Comparison of ENCODE assay signal across 8 cellular contexts in genomic region chrX:136251042-136251991, GRCh38. TPM values are rescaled to one million over a fixed set of nuclear protein-coding genes. Genes with fewer than 3 reads are reported as not detected.
DNase-seq lines count a peak whose midpoint lies in the region; ATAC-seq and TF ChIP-seq lines count a peak whose summit lies in the region.

Gene MAP7D3 (minus strand): TSS chrX:136251400. CDS start chrX:136251358, 42 bp downstream.

- DNase-seq in AG09309 (ENCODE audit: low read depth) (no peak), NT2/D1 (ENCODE audit: low read depth, low spot score) (no peak), activated T-cell treated with anti-CD3 and anti-CD28 coated beads for 48 hours (ENCODE audit: low read depth) (peak; percentile 55), esophagus muscularis mucosa (ENCODE audit: extremely low spot score) (no peak)
- peak; percentile 54 to 74 (median 66) for DNase-seq in naive thymus-derived CD4-positive, alpha-beta T cell
- DNase-seq in stimulated activated naive CD4-positive, alpha-beta T cell treated with Interleukin-2 at 50 U/mL for 16 hours (lab: John Stamatoyannopoulos, UW) = peak; percentile 60

- peaks cover 0 to 2% (median 0%) of the 10 kb centered on the region in 5 donors for H3K36me3 Mint-ChIP-seq in naive thymus-derived CD4-positive, alpha-beta T cell

- TF ChIP-seq CTCF in AG09309 (IDR thresholded peaks at IDR 0.05; ENCODE audit: control insufficient read depth, insufficient read depth, low read depth, low read length, missing control alignments) (no peak), esophagus muscularis mucosa (IDR thresholded peaks at IDR 0.05) (no peak)

- H3K9me3 ChIP-seq in NT2/D1 (ENCODE audit: insufficient read depth, low read length) = no peaks in the 10 kb centered on the region
- no peaks in the 10 kb centered on the region for H3K9me3 ChIP-seq in esophagus muscularis mucosa
- H3K9me3 ChIP-seq in naive thymus-derived CD4-positive, alpha-beta T cell (ENCODE audit: control insufficient read depth in 2 of 3, low read length in 3 of 3) = no peaks in the 10 kb centered on the region

- intact Hi-C loops in esophagus muscularis mucosa (cut with DNase I) = loop anchor here (5.0 kb wide), 1 partner anchor 39 kb away; no protein-coding TSS in a partner anchor
- intact Hi-C loops in naive thymus-derived CD4-positive, alpha-beta T cell (cut with micrococcal nuclease) = loop anchor here (1.0 to 5.0 kb wide), 9 partner anchors 17 to 731 kb away; partner anchors contain the start of genes HTATSF1 (in 1 of the 2), INTS6L (in 1 of the 2) and MMGT1 (in 1 of the 2)

- CTCF ChIA-PET in naive thymus-derived CD4-positive, alpha-beta T cell (lab: Charles Lee) = no interaction called here

- no peak for TF ChIP-seq EP300 in esophagus muscularis mucosa (IDR thresholded peaks at IDR 0.05)

- H3K27me3 ChIP-seq in NT2/D1 (ENCODE audit: insufficient read depth, insufficient read length) (no peaks in the 10 kb centered on the region), esophagus muscularis mucosa (peaks cover 0 to 4% (median 0%) of the 10 kb centered on the region in 4 donors)
- H3K27me3 ChIP-seq in naive thymus-derived CD4-positive, alpha-beta T cell (ENCODE audit: control insufficient read depth in 2 of 2, insufficient read depth in 2 of 2, low read length in 2 of 2) = no peaks in the 10 kb centered on the region

- H3K9ac ChIP-seq in NT2/D1 (ENCODE audit: insufficient read length, low read depth) = peak within 1 kb of the TSS; percentile 72

- POLR2A ChIA-PET in naive thymus-derived CD4-positive, alpha-beta T cell (lab: Charles Lee) = no interaction called here

- no peaks in the 10 kb centered on the region for H3K36me3 ChIP-seq in NT2/D1 (ENCODE audit: insufficient read depth, insufficient read length, low read length)
- H3K36me3 ChIP-seq in esophagus muscularis mucosa = no peaks in the 10 kb centered on the region
- no peaks in the 10 kb centered on the region for H3K36me3 ChIP-seq in naive thymus-derived CD4-positive, alpha-beta T cell (ENCODE audit: control insufficient read depth in 2 of 3, insufficient read depth in 3 of 3, low read length in 3 of 3)

- WGBS in esophagus muscularis mucosa = 40% methylated on average over 9 of the region's 73 CpGs

- H3K4me1 ChIP-seq in NT2/D1 (ENCODE audit: insufficient read depth, insufficient read length) (no peaks in the 10 kb centered on the region), esophagus muscularis mucosa (peaks cover 0 to 19% (median 10%) of the 10 kb centered on the region in 4 donors)
- H3K4me1 ChIP-seq in naive thymus-derived CD4-positive, alpha-beta T cell (ENCODE audit: control insufficient read depth in 2 of 2, insufficient read depth in 2 of 2, low read length in 2 of 2) = no peaks in the 10 kb centered on the region

- no peaks in the 10 kb centered on the region for H3K27me3 Mint-ChIP-seq in naive thymus-derived CD4-positive, alpha-beta T cell

- H3K4me3 ChIP-seq in AG09309 (ENCODE audit: control insufficient read depth, low read depth, low read length) (peak within 1 kb of the TSS; percentile 59), NT2/D1 (ENCODE audit: insufficient read length, low read depth) (peak within 1 kb of the TSS; percentile 43), esophagus muscularis mucosa (peak within 1 kb of the TSS; percentile 73 to 85 (median 80))
- H3K4me3 ChIP-seq in naive thymus-derived CD4-positive, alpha-beta T cell (ENCODE audit: low read length) = peak within 1 kb of the TSS; percentile 58

- peak within 1 kb of the TSS; percentile 82 to 97 (median 89) for H3K27ac Mint-ChIP-seq in naive thymus-derived CD4-positive, alpha-beta T cell

- H3K4me3 Mint-ChIP-seq in naive thymus-derived CD4-positive, alpha-beta T cell = peak within 1 kb of the TSS; percentile 84 to 98 (median 91)

- peak; percentile 82 for ATAC-seq in GM18907 (IDR thresholded peaks at IDR 0.05; ENCODE audit: unreplicated experiment)
- ATAC-seq in HG03135 (IDR thresholded peaks at IDR 0.05; ENCODE audit: unreplicated experiment) = peak; percentile 88
- peak; percentile 96 for ATAC-seq in naive thymus-derived CD4-positive, alpha-beta T cell

- TF ChIP-seq POLR2A in esophagus muscularis mucosa (IDR thresholded peaks at IDR 0.05; ENCODE audit: low read depth) = no peak

- H3K4me1 Mint-ChIP-seq in naive thymus-derived CD4-positive, alpha-beta T cell = peaks cover 0 to 15% (median 8%) of the 10 kb centered on the region in 7 donors

- peaks cover 0 to 2% (median 0%) of the 10 kb centered on the region in 11 donors for H3K9me3 Mint-ChIP-seq in naive thymus-derived CD4-positive, alpha-beta T cell

- H3K27ac ChIP-seq in esophagus muscularis mucosa (replicated peaks in 1 of 4) = peak within 1 kb of the TSS; percentile 86 to 91 (median 88)
- peak within 1 kb of the TSS; percentile 67 for H3K27ac ChIP-seq in naive thymus-derived CD4-positive, alpha-beta T cell (ENCODE audit: low read depth, low read length)

RNA-seq across cellular contexts. Expression of gene MAP7D3, which starts in this region (rescaled TPM):
- total RNA-seq in esophagus muscularis mucosa = 10 to 100 TPM; 14.5 to 21.2 (median 17.1) TPM
- total RNA-seq in naive thymus-derived CD4-positive, alpha-beta T cell = 10 to 100 TPM in 1 of 5 experiments, 1 to 10 TPM in 4; 5.9 to 15.8 (median 7.7) TPM
- polyA plus RNA-seq in naive thymus-derived CD4-positive, alpha-beta T cell = 1 to 10 TPM; 4.4 to 5.4 TPM

Comparison
In these comparisons a context has a peak if more than half of its experiments do, and no peak if none do; other contexts are left out.
1. DNase-seq: peak in activated T-cell treated with anti-CD3 and anti-CD28 coated beads for 48 hours (single experiment), naive thymus-derived CD4-positive, alpha-beta T cell (9 of 9) and stimulated activated naive CD4-positive, alpha-beta T cell treated with Interleukin-2 at 50 U/mL for 16 hours (single experiment); none in AG09309 (single experiment), NT2/D1 (single experiment) and esophagus muscularis mucosa (single experiment).
2. Peak in every context shown above with its lines, with median percentiles within 50 percentile points of each other: H3K4me3 ChIP-seq and ATAC-seq.